In the genomic region with DNA sequence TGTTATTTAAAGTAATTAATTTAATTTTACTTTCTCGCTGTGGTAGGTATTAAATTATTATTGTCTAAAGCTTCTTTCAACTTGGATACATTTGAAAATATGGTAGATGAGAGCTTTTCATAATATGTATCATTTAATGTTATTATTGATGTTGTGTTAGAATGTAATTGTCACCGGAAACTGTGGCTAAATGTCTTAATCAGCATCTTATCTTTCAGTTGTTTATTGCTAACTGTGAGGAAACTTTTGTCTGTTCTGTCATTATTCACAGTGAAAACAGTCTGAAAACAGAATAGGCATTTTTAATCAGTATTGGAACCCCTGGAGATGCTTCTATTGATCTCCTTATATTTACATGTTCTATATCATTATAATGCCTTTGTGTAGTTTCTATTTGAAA, we compare ENCODE assay signal across 16 cellular contexts.
DNase-seq lines count a peak whose midpoint lies in the region; ATAC-seq and TF ChIP-seq lines count a peak whose summit lies in the region.
"Had no signal": no experiment of that assay in that cellular context is flagged by ENCODE, and none has a peak within 500 bp of the region (broad histone marks: within the 10 kb centered on the region; RNA-seq: fewer than 3 reads in every experiment).

No MANE protein-coding gene starts in this region.

- H4K20me1 ChIP-seq in PC-9 (ENCODE audit: insufficient read depth): no peaks in the 10 kb centered on the region

- H3K79me2 ChIP-seq in PC-9 (ENCODE audit: low read depth): no peaks in the 10 kb centered on the region

- H3K4me2 ChIP-seq in PC-9: no peak overlapping the region

- no peak for TF ChIP-seq CTCF in PC-9 (conservative IDR thresholded peaks at IDR 0.05)

- no peaks in the 10 kb centered on the region for H3K9me3 ChIP-seq in CD4-positive, CD25-positive, alpha-beta regulatory T cell (ENCODE audit: control insufficient read depth in 2 of 2, low read length in 2 of 2)
- no peaks in the 10 kb centered on the region for H3K9me3 ChIP-seq in CD4-positive, alpha-beta memory T cell (ENCODE audit: control insufficient read depth in 1 of 2, low read length in 2 of 2)
- H3K9me3 ChIP-seq in PC-9 (ENCODE audit: insufficient read depth, low read depth): no peaks in the 10 kb centered on the region
- no peaks in the 10 kb centered on the region for H3K9me3 ChIP-seq in effector memory CD4-positive, alpha-beta T cell (ENCODE audit: control insufficient read depth, low read length)
- H3K9me3 ChIP-seq: BE2C, HAP-1 had no signal

- peak overlapping the region; percentile 47 for H3K4me3 ChIP-seq in CD4-positive, CD25-positive, alpha-beta regulatory T cell (ENCODE audit: low read depth, low read length)
- no peak overlapping the region for H3K4me3 ChIP-seq in CD4-positive, alpha-beta memory T cell (ENCODE audit: low read length in 2 of 2)
- no peak overlapping the region for H3K4me3 ChIP-seq in PC-9
- no peak overlapping the region for H3K4me3 ChIP-seq in effector memory CD4-positive, alpha-beta T cell (ENCODE audit: insufficient read depth, low read depth, low read length, poor library complexity, severe bottlenecking)
- H3K4me3 ChIP-seq: HAP-1, MG63 had no signal

- BruUV-seq in PC-9 (replicated peaks; lab: Mats Ljungman, UMichigan): no TSS peak

- peak overlapping the region; percentile 66 for H3K27ac ChIP-seq in CD4-positive, CD25-positive, alpha-beta regulatory T cell (ENCODE audit: insufficient read depth, low read length, poor library complexity, severe bottlenecking)
- peak overlapping the region; percentile 42 for H3K27ac ChIP-seq in CD4-positive, alpha-beta memory T cell (ENCODE audit: low read depth, low read length)
- H3K27ac ChIP-seq in PC-9: no peak overlapping the region; the same call in 1 of the 2 replicates
- H3K27ac ChIP-seq in effector memory CD4-positive, alpha-beta T cell (ENCODE audit: insufficient read depth, low read length, poor library complexity, severe bottlenecking): peak overlapping the region; percentile 54

- H2AFZ ChIP-seq in PC-9: peak overlapping the region; percentile 70; the same call in 1 of the 2 replicates

- no peaks in the 10 kb centered on the region for H3K9me3 Mint-ChIP-seq in CD4-positive, CD25-positive, alpha-beta regulatory T cell
- no peaks in the 10 kb centered on the region for H3K9me3 Mint-ChIP-seq in CD4-positive, alpha-beta memory T cell

- CTCF ChIA-PET in CD4-positive, alpha-beta memory T cell (lab: Charles Lee; ENCODE audit: partially characterized antibody): interaction anchor here (0.8 to 2.7 kb wide), 5 partner anchors 13 to 149 kb away, joined by 3 to 13 read pairs (median 3); no protein-coding TSS in a partner anchor
- CTCF ChIA-PET in PC-9 (lab: Charles Lee): no interaction called here

- no peaks in the 10 kb centered on the region for H3K9me2 ChIP-seq in PC-9 (ENCODE audit: insufficient read depth)

- peak overlapping the region in 2 of 4 donors; percentile 5 to 55 for H3K4me3 Mint-ChIP-seq in CD4-positive, CD25-positive, alpha-beta regulatory T cell
- peak overlapping the region in 1 of 8 donors; percentile 51 for H3K4me3 Mint-ChIP-seq in CD4-positive, alpha-beta memory T cell

- in situ Hi-C loops in KBM-7 (cut with MboI; ENCODE audit: low pct_unique_long_range_greater_than_20kb, low sequenced_read_pairs): no loop called here

- no peak for ATAC-seq in CD4-positive, CD25-positive, alpha-beta regulatory T cell (ENCODE audit: low read depth in 2 of 2)
- ATAC-seq in GM18505 (IDR thresholded peaks at IDR 0.05; ENCODE audit: unreplicated experiment) (no peak), esophagus mucosa (no peak)

- peak in 2 of 3 donors; percentile 28 to 34 for DNase-seq in CD4-positive, CD25-positive, alpha-beta regulatory T cell
- peak in 1 of 5 donors; percentile 19 for DNase-seq in CD4-positive, alpha-beta memory T cell
- DNase-seq in PC-9: no peak
- no peak for DNase-seq in effector memory CD4-positive, alpha-beta T cell
- no peak for DNase-seq in KBM-7
- DNase-seq: BE2C, DND-41, MG63, NCI-H1092, NCI-H2081 treated with DMSO at 0.1 percent for 48 hours, NCI-H2227 treated with DMSO at 0.1 percent for 48 hours, NCI-H524 treated with DMSO at 0.1 percent for 48 hours, SHP77 had no signal

- intact Hi-C loops in CD4-positive, alpha-beta memory T cell (cut with micrococcal nuclease): no loop called here
- intact Hi-C loops in PC-9 (cut with micrococcal nuclease; ENCODE audit: unreplicated experiment): no loop called here

- no peak for TF ChIP-seq POLR2A in GM18505 (IDR thresholded peaks at IDR 0.05; ENCODE audit: borderline replicate concordance, extremely low read depth, insufficient read depth, insufficient read length)

- peaks cover 14 to 37% (median 32%) of the 10 kb centered on the region in 4 donors for H3K4me1 Mint-ChIP-seq in CD4-positive, CD25-positive, alpha-beta regulatory T cell
- H3K4me1 Mint-ChIP-seq in CD4-positive, alpha-beta memory T cell: peaks cover 30 to 44% (median 37%) of the 10 kb centered on the region in 4 donors

- peaks cover 34% of the 10 kb centered on the region for H3K4me1 ChIP-seq in CD4-positive, CD25-positive, alpha-beta regulatory T cell (ENCODE audit: control insufficient read depth, insufficient read depth, low read length, poor library complexity, severe bottlenecking)
- H3K4me1 ChIP-seq in CD4-positive, alpha-beta memory T cell (ENCODE audit: insufficient read depth, low read length): peaks cover 55% of the 10 kb centered on the region
- H3K4me1 ChIP-seq in PC-9 (replicated peaks; ENCODE audit: insufficient read depth): peaks cover 28% of the 10 kb centered on the region
- H3K4me1 ChIP-seq in effector memory CD4-positive, alpha-beta T cell (ENCODE audit: control insufficient read depth, insufficient read depth, low read length, poor library complexity, severe bottlenecking): peaks cover 21% of the 10 kb centered on the region
- H3K4me1 ChIP-seq: BE2C had no signal

- H3K36me3 Mint-ChIP-seq in CD4-positive, CD25-positive, alpha-beta regulatory T cell: peaks cover 15% of the 10 kb centered on the region
- H3K36me3 Mint-ChIP-seq in CD4-positive, alpha-beta memory T cell: peaks cover 4 to 13% of the 10 kb centered on the region in 2 donors

- H3K27ac Mint-ChIP-seq in CD4-positive, CD25-positive, alpha-beta regulatory T cell: peak overlapping the region; percentile 57 to 85 (median 84)
- H3K27ac Mint-ChIP-seq in CD4-positive, alpha-beta memory T cell: peak overlapping the region; percentile 81 to 94 (median 89)

- H3K27me3 ChIP-seq in CD4-positive, CD25-positive, alpha-beta regulatory T cell (ENCODE audit: control insufficient read depth, insufficient read depth, low read length): no peaks in the 10 kb centered on the region
- H3K27me3 ChIP-seq in CD4-positive, alpha-beta memory T cell (ENCODE audit: insufficient read depth, low read length): no peaks in the 10 kb centered on the region
- H3K27me3 ChIP-seq in PC-9 (ENCODE audit: insufficient read depth, low read depth): no peaks in the 10 kb centered on the region
- H3K27me3 ChIP-seq in effector memory CD4-positive, alpha-beta T cell (replicated peaks; ENCODE audit: control insufficient read depth, insufficient read depth, low read length, poor library complexity, severe bottlenecking): no peaks in the 10 kb centered on the region
- H3K27me3 ChIP-seq: BE2C, MG63 had no signal

- H3K36me3 ChIP-seq in CD4-positive, CD25-positive, alpha-beta regulatory T cell (ENCODE audit: control insufficient read depth, insufficient read depth, low read length): no peaks in the 10 kb centered on the region
- no peaks in the 10 kb centered on the region for H3K36me3 ChIP-seq in CD4-positive, alpha-beta memory T cell (ENCODE audit: insufficient read depth, low read length)
- H3K36me3 ChIP-seq in PC-9 (ENCODE audit: low read depth): no peaks in the 10 kb centered on the region
- H3K36me3 ChIP-seq in effector memory CD4-positive, alpha-beta T cell (ENCODE audit: control insufficient read depth, insufficient read depth, low read length): no peaks in the 10 kb centered on the region
- H3K36me3 ChIP-seq: BE2C, HAP-1, MG63 had no signal

- POLR2A ChIA-PET in CD4-positive, alpha-beta memory T cell (lab: Charles Lee; ENCODE audit: partially characterized antibody): interaction anchor here (0.8 to 6.0 kb wide), 7 partner anchors 15 to 148 kb away, joined by 3 to 60 read pairs (median 6); no protein-coding TSS in a partner anchor
- POLR2A ChIA-PET in PC-9 (lab: Charles Lee; ENCODE audit: unreplicated experiment): no interaction called here

- peaks cover 5% of the 10 kb centered on the region; the same call in 1 of the 2 replicates for H3F3A ChIP-seq in PC-9 (ENCODE audit: insufficient read depth, low read depth)

- no peaks in the 10 kb centered on the region for H3K27me3 Mint-ChIP-seq in CD4-positive, CD25-positive, alpha-beta regulatory T cell
- no peaks in the 10 kb centered on the region for H3K27me3 Mint-ChIP-seq in CD4-positive, alpha-beta memory T cell

Comparison
In these comparisons a context has a peak if more than half of its experiments do, and no peak if none do; other contexts are left out.
1. DNase-seq: peak in CD4-positive, CD25-positive, alpha-beta regulatory T cell (2 of 3); none in PC-9 (0 of 2), effector memory CD4-positive, alpha-beta T cell (0 of 3) and KBM-7 (single experiment).